ENCODE assay signal across 8 cellular contexts in genomic region chr10:129968937-129969527, GRCh38. TPM values are rescaled to one million over a fixed set of nuclear protein-coding genes. Genes with fewer than 3 reads are reported as not detected.
DNase-seq lines count a peak whose midpoint lies in the region; ATAC-seq and TF ChIP-seq lines count a peak whose summit lies in the region.

No MANE protein-coding gene starts in this region.

- BruUV-seq in Panc1 (replicated peaks; lab: Mats Ljungman, UMichigan), result no TSS peak

- in situ Hi-C loops in Panc1 (cut with HindIII; ENCODE audit: low pct_unique_long_range_greater_than_20kb, low sequenced_read_pairs), result no loop called here
- in situ Hi-C loops in gastrocnemius medialis (cut with MboI; ENCODE audit: low sequenced_read_pairs in 4 of 4), result loop anchor here in 1 of 4 donors (25.0 kb wide), 1 partner anchor 932 kb away; no protein-coding TSS in a partner anchor

- POLR2A ChIA-PET in Panc1 (lab: Charles Lee), result no interaction called here

- CTCF ChIA-PET in Panc1 (lab: Charles Lee), result no interaction called here

- no peaks in the 10 kb centered on the region for H3K36me3 ChIP-seq in Panc1 (ENCODE audit: control insufficient read depth, insufficient read depth, low read length)
- H3K36me3 ChIP-seq in gastrocnemius medialis, result no peaks in the 10 kb centered on the region

- H3K9me3 ChIP-seq in Panc1 (ENCODE audit: control insufficient read depth, insufficient read depth, low read depth, low read length) (no peaks in the 10 kb centered on the region), gastrocnemius medialis (no peaks in the 10 kb centered on the region)

- H3K27ac ChIP-seq in Panc1 (ENCODE audit: low read length) (no peak overlapping the region), gastrocnemius medialis (no peak overlapping the region)

- TF ChIP-seq CTCF in GM12865 (IDR thresholded peaks at IDR 0.05; ENCODE audit: insufficient read depth, low read depth, low read length, missing control alignments) (peak; percentile 27), Panc1 (IDR thresholded peaks at IDR 0.05) (peak; percentile 64; the same call in 1 of the 2 replicates), fibroblast of the aortic adventitia (IDR thresholded peaks at IDR 0.05; ENCODE audit: insufficient read depth, low read length) (peak; percentile 76), gastrocnemius medialis (IDR thresholded peaks at IDR 0.05 in 4 of 5, conservative IDR thresholded peaks at IDR 0.05 in 1 of 5) (peak; percentile 31 to 70 (median 59))

- H3K4me3 ChIP-seq in GM12865 (ENCODE audit: low read depth, low read length) (no peak overlapping the region), Panc1 (ENCODE audit: low read depth in 2 of 2, low read length in 2 of 2) (no peak overlapping the region), fibroblast of the aortic adventitia (ENCODE audit: low read depth, low read length) (peak overlapping the region; percentile 27), gastrocnemius medialis (peak overlapping the region; percentile 16 to 60 (median 36))

- intact Hi-C loops in Panc1 (cut with micrococcal nuclease; ENCODE audit: unreplicated experiment) (loop anchor here (10.0 kb wide), 1 partner anchor 504 kb away; the partner anchor contains the start of gene MGMT), gastrocnemius medialis (cut with DNase I; ENCODE audit: low total_unique reads) (loop anchor here (5.0 to 10.0 kb wide), 2 partner anchors 143 to 504 kb away; partner anchors contain the start of genes C10orf143 and MGMT)

- H3K27me3 ChIP-seq in Panc1 (ENCODE audit: control insufficient read depth, insufficient read depth, low read length), result peaks cover 22% of the 10 kb centered on the region
- peaks cover 80 to 85% (median 83%) of the 10 kb centered on the region in 3 donors for H3K27me3 ChIP-seq in gastrocnemius medialis

- TF ChIP-seq POLR2A in gastrocnemius medialis (IDR thresholded peaks at IDR 0.05), result no peak

- H3K4me1 ChIP-seq in Panc1 (ENCODE audit: control insufficient read depth, insufficient read depth, low read length) (peaks cover 9% of the 10 kb centered on the region), gastrocnemius medialis (peaks cover 9 to 20% of the 10 kb centered on the region in 2 donors)

- DNase-seq in GM12865 (ENCODE audit: low read depth) (peak; percentile 7), Panc1 (ENCODE audit: low read depth, low spot score) (no peak), fibroblast of the aortic adventitia (ENCODE audit: low read depth) (peak; percentile 60), gastrocnemius medialis (no peak), T-helper 9 cell (no peak), midbrain (lab: John Stamatoyannopoulos, UW) (no peak), NCI-H187 (lab: John Stamatoyannopoulos, UW) (no peak)

- ATAC-seq in Panc1 (no peak), gastrocnemius medialis (peak in 1 of 2 donors; percentile 31), HG03159 (IDR thresholded peaks at IDR 0.05; ENCODE audit: unreplicated experiment) (no peak)

RNA-seq across cellular contexts. Expression of gene EBF3, which starts 5.0 kb away (rescaled TPM):
- 0.64 TPM for total RNA-seq in Panc1 (2021; ENCODE audit: unreplicated experiment)
- 0.45 TPM for polyA plus RNA-seq in Panc1 (2012; ENCODE audit: insufficient read length)
- total RNA-seq in fibroblast of the aortic adventitia (ENCODE audit: low replicate concordance), result 5.2 and 14.7 TPM in 2 replicates
- total RNA-seq in gastrocnemius medialis, result 10 to 100 TPM in 1 of 4 donors, 1 to 10 TPM in 3; 5.5 to 10.4 (median 8.2) TPM

Comparison
In these comparisons a context has a peak if more than half of its experiments do, and no peak if none do; other contexts are left out.
1. DNase-seq: peak in GM12865 (single experiment) and fibroblast of the aortic adventitia (single experiment); none in Panc1 (single experiment), gastrocnemius medialis (0 of 2), T-helper 9 cell (single experiment), midbrain (single experiment) and NCI-H187 (0 of 2).
2. H3K4me3 ChIP-seq: peak in fibroblast of the aortic adventitia (single experiment) and gastrocnemius medialis (4 of 4); none in GM12865 (single experiment) and Panc1 (0 of 2).
3. Peak in every context shown above with its lines, with median percentiles within 50 percentile points of each other: CTCF ChIP-seq.